Comparison of ENCODE assay signal across 24 cellular contexts in genomic region chr2:61878756-61879155, GRCh38. TPM values are rescaled to one million over a fixed set of nuclear protein-coding genes. Genes with fewer than 3 reads are reported as not detected.
DNase-seq lines count a peak whose midpoint lies in the region; ATAC-seq and FAIRE-seq lines count a peak whose summit lies in the region.
"Had no signal": no experiment of that assay in that cellular context is flagged by ENCODE, and none has a peak within 500 bp of the region (broad histone marks: within the 10 kb centered on the region; RNA-seq: fewer than 3 reads in every experiment).

No MANE protein-coding gene starts in this region.

- no peak for DNase-seq in activated T-cell treated with anti-CD3 and anti-CD28 coated beads, Interleukin-2, amount 50 U/mL, for 24 hours
- DNase-seq in activated T-cell treated with anti-CD3 and anti-CD28 coated beads, Interleukin-2, amount 50 U/mL, for 72 hours: no peak
- DNase-seq in RCC 7860 (ENCODE audit: low spot score) (no peak), epithelial cell of prostate (ENCODE audit: low read depth, low spot score) (no peak), kidney tubule cell (ENCODE audit: low spot score) (peak; percentile 39), iPS-NIHi11 (ENCODE audit: low spot score) (no peak), NCI-H2171 (lab: John Stamatoyannopoulos, UW) (no peak)
- DNase-seq: 8988T, AML-193, C1 segment of cervical spinal cord, DMS79, H9, HFFc6, NCI-H1092, NCI-H1436, NCI-H2029, NCI-H226, NCI-H524, NCI-H774 had no signal

- peak overlapping the region; percentile 40 for H3K27ac Mint-ChIP-seq in activated T-cell treated with anti-CD3 and anti-CD28 coated beads, Interleukin-2, amount 50 U/mL, for 24 hours
- no peak overlapping the region for H3K27ac Mint-ChIP-seq in activated T-cell treated with anti-CD3 and anti-CD28 coated beads, Interleukin-2, amount 50 U/mL, for 72 hours

- H3K9me3 Mint-ChIP-seq in activated T-cell treated with anti-CD3 and anti-CD28 coated beads, Interleukin-2, amount 50 U/mL, for 24 hours: no peaks in the 10 kb centered on the region
- no peaks in the 10 kb centered on the region for H3K9me3 Mint-ChIP-seq in activated T-cell treated with anti-CD3 and anti-CD28 coated beads, Interleukin-2, amount 50 U/mL, for 72 hours
- H3K9me3 Mint-ChIP-seq: H9, HFFc6 had no signal

- H3K4me3 Mint-ChIP-seq in activated T-cell treated with anti-CD3 and anti-CD28 coated beads, Interleukin-2, amount 50 U/mL, for 24 hours: no peak overlapping the region
- H3K4me3 Mint-ChIP-seq in activated T-cell treated with anti-CD3 and anti-CD28 coated beads, Interleukin-2, amount 50 U/mL, for 72 hours: no peak overlapping the region
- H3K4me3 Mint-ChIP-seq: H9, HFFc6 had no signal

- peaks cover 98% of the 10 kb centered on the region for H3K36me3 Mint-ChIP-seq in activated T-cell treated with anti-CD3 and anti-CD28 coated beads, Interleukin-2, amount 50 U/mL, for 24 hours (ENCODE audit: low read depth)
- H3K36me3 Mint-ChIP-seq in activated T-cell treated with anti-CD3 and anti-CD28 coated beads, Interleukin-2, amount 50 U/mL, for 72 hours (ENCODE audit: insufficient read depth in 2 of 2): peaks cover 3 to 34% of the 10 kb centered on the region in 2 donors

- no peak for ATAC-seq in activated T-cell treated with anti-CD3 and anti-CD28 coated beads, Interleukin-2, amount 50 U/mL, for 72 hours (replicated peaks in 1 of 2)
- no peak for ATAC-seq in HG03521 (IDR thresholded peaks at IDR 0.05; ENCODE audit: unreplicated experiment)
- ATAC-seq: K562, Panc1, Right ventricle myocardium inferior had no signal

- peak; percentile 67 for FAIRE-seq in RCC 7860 (lab: Jason Lieb, UNC)
- FAIRE-seq: K562 had no signal

- H3K27me3 Mint-ChIP-seq in activated T-cell treated with anti-CD3 and anti-CD28 coated beads, Interleukin-2, amount 50 U/mL, for 24 hours: no peaks in the 10 kb centered on the region
- no peaks in the 10 kb centered on the region for H3K27me3 Mint-ChIP-seq in activated T-cell treated with anti-CD3 and anti-CD28 coated beads, Interleukin-2, amount 50 U/mL, for 72 hours (ENCODE audit: low read depth)

- peak overlapping the region; percentile 54 for H3K27ac ChIP-seq in epithelial cell of prostate
- H3K27ac ChIP-seq: SJSA1 had no signal

- peaks cover 13% of the 10 kb centered on the region for H3K4me1 Mint-ChIP-seq in activated T-cell treated with anti-CD3 and anti-CD28 coated beads, Interleukin-2, amount 50 U/mL, for 24 hours (ENCODE audit: low read depth)
- no peaks in the 10 kb centered on the region for H3K4me1 Mint-ChIP-seq in activated T-cell treated with anti-CD3 and anti-CD28 coated beads, Interleukin-2, amount 50 U/mL, for 72 hours (ENCODE audit: low read depth)
- H3K4me1 Mint-ChIP-seq: H9 had no signal

RNA-seq across cellular contexts. Expression of gene CCT4, which starts 9.7 kb away (rescaled TPM):
- 100 to 1,000 TPM; 251 to 300 TPM for total RNA-seq in activated T-cell treated with anti-CD3 and anti-CD28 coated beads, Interleukin-2, amount 50 U/mL, for 72 hours

RNA-seq across cellular contexts. Expression of gene FAM161A, which starts 24.9 kb away (rescaled TPM):
- total RNA-seq in activated T-cell treated with anti-CD3 and anti-CD28 coated beads, Interleukin-2, amount 50 U/mL, for 72 hours: 1 to 10 TPM; 6.9 to 9.1 TPM

RNA-seq across cellular contexts. Expression of gene COMMD1, which starts 26.7 kb away (rescaled TPM):
- total RNA-seq in activated T-cell treated with anti-CD3 and anti-CD28 coated beads, Interleukin-2, amount 50 U/mL, for 72 hours: 10 to 100 TPM; 34.3 to 34.7 TPM
